In genomic region chr5:140112685-140113179, GRCh38 we compare ENCODE assay signal across 8 cellular contexts. TPM values are rescaled to one million over a fixed set of nuclear protein-coding genes. Genes with fewer than 3 reads are reported as not detected.
DNase-seq lines count a peak whose midpoint lies in the region; ATAC-seq and TF ChIP-seq lines count a peak whose summit lies in the region.

No MANE protein-coding gene starts in this region.

- peaks cover 2% of the 10 kb centered on the region for H3K27me3 Mint-ChIP-seq in activated naive CD4-positive, alpha-beta T cell treated with anti-CD3 and anti-CD28 coated beads, Interleukin-2, amount 50 U/mL, for 24 hours
- peaks cover 58% of the 10 kb centered on the region for H3K27me3 Mint-ChIP-seq in type B pancreatic cell

- peak overlapping the region; percentile 35 for H3K27ac Mint-ChIP-seq in activated naive CD4-positive, alpha-beta T cell treated with anti-CD3 and anti-CD28 coated beads, Interleukin-2, amount 50 U/mL, for 24 hours
- no peak overlapping the region for H3K27ac Mint-ChIP-seq in type B pancreatic cell

- TF ChIP-seq CTCF in type B pancreatic cell (conservative IDR thresholded peaks at IDR 0.05): no peak

- TF ChIP-seq POLR2A in GM18505 (IDR thresholded peaks at IDR 0.05; ENCODE audit: borderline replicate concordance, extremely low read depth, insufficient read depth, insufficient read length): no peak

- DNase-seq in activated naive CD4-positive, alpha-beta T cell treated with Interleukin-2 at 50 U/mL for 16 hours: no peak
- DNase-seq in amniotic epithelial cell (ENCODE audit: low read depth): peak; percentile 14
- DNase-seq in left kidney (ENCODE audit: low read depth, low spot score): peak; percentile 27
- DNase-seq in type B pancreatic cell (ENCODE audit: extremely low spot score, unreplicated experiment): no peak
- DNase-seq in HuH-7 (ENCODE audit: low spot score): no peak

- peak overlapping the region; percentile 91 for H3K4me3 Mint-ChIP-seq in activated naive CD4-positive, alpha-beta T cell treated with anti-CD3 and anti-CD28 coated beads, Interleukin-2, amount 50 U/mL, for 24 hours
- H3K4me3 Mint-ChIP-seq in type B pancreatic cell: peak overlapping the region; percentile 95

- ATAC-seq in GM18505 (IDR thresholded peaks at IDR 0.05; ENCODE audit: unreplicated experiment) (no peak), GM21447 (IDR thresholded peaks at IDR 0.05; ENCODE audit: unreplicated experiment) (no peak)

- peaks cover 70% of the 10 kb centered on the region for H3K4me1 Mint-ChIP-seq in activated naive CD4-positive, alpha-beta T cell treated with anti-CD3 and anti-CD28 coated beads, Interleukin-2, amount 50 U/mL, for 24 hours
- peaks cover 28% of the 10 kb centered on the region for H3K4me1 Mint-ChIP-seq in type B pancreatic cell (ENCODE audit: unreplicated experiment)

- H3K9me3 Mint-ChIP-seq in activated naive CD4-positive, alpha-beta T cell treated with anti-CD3 and anti-CD28 coated beads, Interleukin-2, amount 50 U/mL, for 24 hours: no peaks in the 10 kb centered on the region
- no peaks in the 10 kb centered on the region for H3K9me3 Mint-ChIP-seq in type B pancreatic cell

- no peaks in the 10 kb centered on the region for H3K36me3 Mint-ChIP-seq in activated naive CD4-positive, alpha-beta T cell treated with anti-CD3 and anti-CD28 coated beads, Interleukin-2, amount 50 U/mL, for 24 hours
- H3K36me3 Mint-ChIP-seq in type B pancreatic cell: no peaks in the 10 kb centered on the region

RNA-seq across cellular contexts. Expression of gene PURA, which starts 1.2 kb away (rescaled TPM):
- 8.3 and 10.7 TPM in 2 replicates for total RNA-seq in type B pancreatic cell (ENCODE audit: low replicate concordance)

RNA-seq across cellular contexts. Expression of gene IGIP, which starts 13.0 kb away (rescaled TPM):
- total RNA-seq in type B pancreatic cell (ENCODE audit: low replicate concordance): 2.6 and 2.9 TPM in 2 replicates

Comparison
In these comparisons a context has a peak if more than half of its experiments do, and no peak if none do; other contexts are left out.
1. DNase-seq: peak in amniotic epithelial cell (single experiment) and left kidney (single experiment); none in activated naive CD4-positive, alpha-beta T cell treated with Interleukin-2 at 50 U/mL for 16 hours (single experiment), type B pancreatic cell (single experiment) and HuH-7 (single experiment).